8 cellular contexts compared by ENCODE assay signal in genomic region chr14:59576332-59577294, GRCh38. TPM values are rescaled to one million over a fixed set of nuclear protein-coding genes. Genes with fewer than 3 reads are reported as not detected.
A peak's percentile ranks its signal among the peaks of the same experiment; 100 is the strongest.
DNase-seq lines count a peak whose midpoint lies in the region; ATAC-seq, FAIRE-seq and TF ChIP-seq lines count a peak whose summit lies in the region.

Gene CCDC175, minus strand, starts transcription at chr14:59576812. Its CDS starts 37 bp downstream, at chr14:59576775.

- ATAC-seq in GM18519 (IDR thresholded peaks at IDR 0.05; ENCODE audit: low FRiP score, unreplicated experiment) (peak; percentile 97), HG03064 (IDR thresholded peaks at IDR 0.05; ENCODE audit: low read depth, unreplicated experiment) (peak; percentile 96), HepG2 (peak; percentile 99)

- no peak within 1 kb of the TSS for H3K4me2 ChIP-seq in HepG2 (ENCODE audit: low read depth, low read length)

- TF ChIP-seq RAD21 in HepG2 (CRISPR knock-in tag; IDR thresholded peaks at IDR 0.05), result peak; percentile 70

- H3K27me3 Mint-ChIP-seq in activated CD4-positive, alpha-beta T cell treated with anti-CD3 and anti-CD28 coated beads, Interleukin-2, amount 10 ng/mL, durations not matched to agents 24 days and 14 days, result peaks cover 35% of the 10 kb centered on the region

- H3K27ac ChIP-seq in A673 (ENCODE audit: low read depth, low read length, poor library complexity, severe bottlenecking) (no peak within 1 kb of the TSS), HepG2 (ENCODE audit: extremely low read length, insufficient read depth, low read length) (no peak within 1 kb of the TSS)

- TF ChIP-seq CTCF in A673 (conservative IDR thresholded peaks at IDR 0.05; ENCODE audit: low read depth, low read length) (peak; percentile 76), HepG2 (CRISPR knock-in tag; IDR thresholded peaks at IDR 0.05) (peak; percentile 78)

- WGBS in HepG2 (ENCODE audit: low lambda C conversion rate), result 29% methylated on average over 25 of the region's 46 CpGs

- no peaks in the 10 kb centered on the region for H3K4me1 ChIP-seq in A673 (ENCODE audit: insufficient read depth, low read length, poor library complexity, severe bottlenecking)
- no peaks in the 10 kb centered on the region for H3K4me1 ChIP-seq in HepG2 (ENCODE audit: insufficient read depth, low read length)

- in situ Hi-C loops in HepG2 (cut with HindIII; ENCODE audit: extremely low pct_ligation_motif_present, low pct_unique_long_range_greater_than_20kb), result no loop called here

- CTCF ChIA-PET in A673 (lab: Charles Lee) (interaction anchor here (2.0 kb wide), 1 partner anchor 69 kb away, joined by 7 read pairs; no protein-coding TSS in a partner anchor), HepG2 (lab: Yijun Ruan, JAX; ENCODE audit: low intra/inter-chr PET ratio, low total read pairs) (no interaction called here)

- H3K9me3 ChIP-seq in A673 (ENCODE audit: low read depth, low read length, poor library complexity, severe bottlenecking) (no peaks in the 10 kb centered on the region), HepG2 (ENCODE audit: low read length) (no peaks in the 10 kb centered on the region)

- H3K27me3 ChIP-seq in A673 (replicated peaks; ENCODE audit: insufficient read depth, low read depth, low read length, poor library complexity), result no peaks in the 10 kb centered on the region
- H3K27me3 ChIP-seq in HepG2 (ENCODE audit: control insufficient read depth in 1 of 2, insufficient read depth in 2 of 2, low read length in 2 of 2), result no peaks in the 10 kb centered on the region

- H3K9ac ChIP-seq in HepG2 (ENCODE audit: insufficient read depth, low read depth, low read length), result no peak within 1 kb of the TSS

- BruUV-seq in A673 (replicated peaks; lab: Mats Ljungman, UMichigan), result no TSS peak
- BruUV-seq in HepG2 (replicated peaks; lab: Mats Ljungman, UMichigan), result no TSS peak

- no peak within 1 kb of the TSS for H3K4me3 ChIP-seq in A673 (ENCODE audit: low read depth, low read length, poor library complexity, severe bottlenecking)
- no peak within 1 kb of the TSS for H3K4me3 ChIP-seq in HepG2 (replicated peaks in 1 of 3; ENCODE audit: insufficient read depth in 1 of 3, low read depth in 2 of 3, low read length in 3 of 3)

- DNase-seq in A673 (ENCODE audit: low spot score) (peak; percentile 69), NCI-H2196 treated with DMSO at 0.1 percent for 48 hours (lab: John Stamatoyannopoulos, UW; ENCODE audit: unreplicated experiment) (peak; percentile 51), dermis blood vessel endothelial cell (peak; percentile 82), HepG2 (ENCODE audit: low spot score) (peak; percentile 66)
- peak; percentile 93 for DNase-seq in activated CD4-positive, alpha-beta T cell treated with anti-CD3 and anti-CD28 coated beads, Interleukin-2, amount 10 ng/mL, durations not matched to agents 24 days and 14 days
- peak; percentile 71 for DNase-seq in stimulated activated CD4-positive, alpha-beta T cell treated with anti-CD3 and anti-CD28 coated beads, Interleukin-2, amount 100 ng/mL, for 4 hours (ENCODE audit: low read depth)

- H3K27ac Mint-ChIP-seq in activated CD4-positive, alpha-beta T cell treated with anti-CD3 and anti-CD28 coated beads, Interleukin-2, amount 10 ng/mL, durations not matched to agents 24 days and 14 days, result no peak within 1 kb of the TSS

- POLR2A ChIA-PET in A673 (lab: Charles Lee; ENCODE audit: low non-redundant PET), result no interaction called here
- POLR2A ChIA-PET in HepG2 (lab: Yijun Ruan, JAX), result no interaction called here

- intact Hi-C loops in A673 (cut with micrococcal nuclease; ENCODE audit: unreplicated experiment) (loop anchor here (10.0 kb wide), 1 partner anchor 452 kb away; no protein-coding TSS in a partner anchor), HepG2 (cut with micrococcal nuclease; ENCODE audit: unreplicated experiment) (loop anchor here (1.0 kb wide), 1 partner anchor 69 kb away; no protein-coding TSS in a partner anchor)
- intact Hi-C loops in activated CD4-positive, alpha-beta T cell treated with anti-CD3 and anti-CD28 coated beads, Interleukin-2, amount 10 ng/mL, durations not matched to agents 24 days and 14 days (cut with micrococcal nuclease), result loop anchor here (1.0 kb wide), 2 partner anchors 69 to 449 kb away; no protein-coding TSS in a partner anchor

- H4K20me1 ChIP-seq in HepG2 (ENCODE audit: insufficient read depth, low read length), result no peaks in the 10 kb centered on the region

- peaks cover 4% of the 10 kb centered on the region for H3K4me1 Mint-ChIP-seq in activated CD4-positive, alpha-beta T cell treated with anti-CD3 and anti-CD28 coated beads, Interleukin-2, amount 10 ng/mL, durations not matched to agents 24 days and 14 days

- H3K36me3 ChIP-seq in A673 (ENCODE audit: insufficient read depth, low read length, poor library complexity, severe bottlenecking) (no peaks in the 10 kb centered on the region), HepG2 (replicated peaks in 1 of 2; ENCODE audit: control insufficient read depth in 1 of 2, insufficient read depth in 2 of 2, low read length in 2 of 2) (no peaks in the 10 kb centered on the region)

- no peaks in the 10 kb centered on the region for H3K9me3 Mint-ChIP-seq in activated CD4-positive, alpha-beta T cell treated with anti-CD3 and anti-CD28 coated beads, Interleukin-2, amount 10 ng/mL, durations not matched to agents 24 days and 14 days

- no peak for TF ChIP-seq POLR2A in HepG2 (IDR thresholded peaks at IDR 0.05; ENCODE audit: insufficient read depth in 1 of 2, low read depth in 2 of 2, low read length in 2 of 2)

- H2AFZ ChIP-seq in HepG2 (ENCODE audit: low read length), result no peak within 1 kb of the TSS

- H3K79me2 ChIP-seq in HepG2 (ENCODE audit: insufficient read depth, low read length), result no peaks in the 10 kb centered on the region

- H3K4me3 Mint-ChIP-seq in activated CD4-positive, alpha-beta T cell treated with anti-CD3 and anti-CD28 coated beads, Interleukin-2, amount 10 ng/mL, durations not matched to agents 24 days and 14 days, result peak within 1 kb of the TSS; percentile 81

- TF ChIP-seq EP300 in HepG2 (IDR thresholded peaks at IDR 0.05; ENCODE audit: low read depth in 2 of 2, low read length in 2 of 2) (no peak), HepG2 (CRISPR knock-in tag; IDR thresholded peaks at IDR 0.05; ENCODE audit: borderline replicate concordance) (no peak)

- H3K36me3 Mint-ChIP-seq in activated CD4-positive, alpha-beta T cell treated with anti-CD3 and anti-CD28 coated beads, Interleukin-2, amount 10 ng/mL, durations not matched to agents 24 days and 14 days (ENCODE audit: low read depth), result no peaks in the 10 kb centered on the region

- FAIRE-seq in HepG2 (lab: Jason Lieb, UNC), result no peak

TF ChIP-seq in HepG2, 621 proteins besides CTCF, POLR2A, EP300 and RAD21 (continues in another document):
- TF ChIP-seq FOXP1 (IDR thresholded peaks at IDR 0.05), result no peak
- TF ChIP-seq FOXP1 (CRISPR knock-in tag; IDR thresholded peaks at IDR 0.05), result no peak
- TF ChIP-seq ZNF350 (CRISPR knock-in tag; IDR thresholded peaks at IDR 0.05; ENCODE audit: borderline replicate concordance, low read depth), result no peak
- peak; percentile 23; the same call in 1 of the 2 replicates for TF ChIP-seq ZFP91 (CRISPR knock-in tag; IDR thresholded peaks at IDR 0.05; ENCODE audit: borderline replicate concordance)
- TF ChIP-seq STAG1 (CRISPR knock-in tag; IDR thresholded peaks at IDR 0.05), result peak; percentile 70

RNA-seq across cellular contexts. Expression of gene CCDC175, which starts in this region (rescaled TPM):
- total RNA-seq in A673 (2021) (0.47 TPM in 1 of 2 replicates, not detected in the other), dermis blood vessel endothelial cell (not detected in 2 replicates), HepG2 (2016; rRNA removed; fragmentation: Illumina TruSeq; extraction: Trizol) (not detected in 2 replicates)
- not detected in 2 replicates for total RNA-seq in activated CD4-positive, alpha-beta T cell treated with anti-CD3 and anti-CD28 coated beads, Interleukin-2, amount 10 ng/mL, durations not matched to agents 24 days and 14 days
- not detected in 2 replicates for total RNA-seq in HepG2 (2016; cell fraction: cytosol; rRNA removed; fragmentation: Illumina TruSeq; extraction: Trizol; ENCODE audit: low read depth)
- total RNA-seq in HepG2 (2016; cell fraction: insoluble cytoplasmic fraction; rRNA removed; fragmentation: Illumina TruSeq; extraction: Trizol), result not detected in 2 replicates
- total RNA-seq in HepG2 (2016; cell fraction: membrane; rRNA removed; fragmentation: Illumina TruSeq; extraction: Trizol), result not detected in 2 replicates
- not detected in 2 replicates for total RNA-seq in HepG2 (2016; cell fraction: nucleus; rRNA removed; fragmentation: Illumina TruSeq; extraction: Trizol)
- polyA plus RNA-seq in HepG2 (2011; rRNA removed), result not detected in 2 replicates
- polyA plus RNA-seq in HepG2 (2011; cell fraction: cytosol; rRNA removed), result not detected in 2 replicates
- not detected in 2 replicates for polyA plus RNA-seq in HepG2 (2011; cell fraction: nucleus; rRNA removed)
- not detected in 2 replicates for polyA plus RNA-seq in HepG2 (2012)
- not detected in 2 replicates for polyA plus RNA-seq in HepG2 (2016; cell fraction: cytosol; fragmentation: Illumina TruSeq; extraction: Trizol; ENCODE audit: low read depth)
- polyA plus RNA-seq in HepG2 (2016; cell fraction: insoluble cytoplasmic fraction; fragmentation: Illumina TruSeq; extraction: Trizol; ENCODE audit: low read depth), result not detected in 2 replicates
- not detected in 2 replicates for polyA plus RNA-seq in HepG2 (2016; cell fraction: membrane; fragmentation: Illumina TruSeq; extraction: Trizol; ENCODE audit: low read depth)
- not detected in 2 replicates for polyA plus RNA-seq in HepG2 (2016; cell fraction: nucleus; fragmentation: Illumina TruSeq; extraction: Trizol; ENCODE audit: insufficient read depth, low read depth)
- not detected in 2 replicates for polyA minus RNA-seq in HepG2 (2011; rRNA and poly(A)+ RNA removed; ENCODE audit: low replicate concordance)
- not detected in 2 replicates for polyA minus RNA-seq in HepG2 (2011; cell fraction: cytosol; rRNA and poly(A)+ RNA removed)
- polyA minus RNA-seq in HepG2 (2011; cell fraction: nucleus; rRNA and poly(A)+ RNA removed), result not detected in 2 replicates

Comparison
In these comparisons a context has a peak if more than half of its experiments do, and no peak if none do; other contexts are left out.
1. Peak in DNase-seq in A673; RNA of the gene not detected or under 1 TPM.
2. Peak in DNase-seq in activated CD4-positive, alpha-beta T cell treated with anti-CD3 and anti-CD28 coated beads, Interleukin-2, amount 10 ng/mL, durations not matched to agents 24 days and 14 days; RNA of the gene not detected or under 1 TPM.
3. Peak in DNase-seq in dermis blood vessel endothelial cell; RNA of the gene not detected or under 1 TPM.
4. Peak in DNase-seq and ATAC-seq in HepG2; RNA of the gene not detected or under 1 TPM.